ENCODE assay signal across 9 cellular contexts in genomic region chr19:14530505-14530904, GRCh38. TPM values are rescaled to one million over a fixed set of nuclear protein-coding genes. Genes with fewer than 3 reads are reported as not detected.
DNase-seq lines count a peak whose midpoint lies in the region; ATAC-seq and TF ChIP-seq lines count a peak whose summit lies in the region.
"Had no signal": no experiment of that assay in that cellular context is flagged by ENCODE, and none has a peak within 500 bp of the region (broad histone marks: within the 10 kb centered on the region; RNA-seq: fewer than 3 reads in every experiment).

No MANE protein-coding gene starts in this region.

- peaks cover 5% of the 10 kb centered on the region for H3K79me1 ChIP-seq in H9 (ENCODE audit: insufficient read depth, low read depth, low read length, poor library complexity, severe bottlenecking)

- H2BK12ac ChIP-seq in H9 (ENCODE audit: insufficient read length, low read depth, low read length): no peak overlapping the region

- H3K14ac ChIP-seq in H9 (ENCODE audit: insufficient read depth, low read length): no peak overlapping the region

- no peaks in the 10 kb centered on the region for H4K20me1 ChIP-seq in H9 (ENCODE audit: control insufficient read depth, insufficient read depth, insufficient read length)

- H3K23ac ChIP-seq in H9 (ENCODE audit: insufficient read length, low read depth, low read length): no peak overlapping the region

- H3K4me2 ChIP-seq in H9 (ENCODE audit: insufficient read depth, insufficient read length, low read length): peak overlapping the region; percentile 99

- H2BK15ac ChIP-seq in H9 (ENCODE audit: low read depth, low read length): no peak overlapping the region

- no peak overlapping the region for H2AK5ac ChIP-seq in H9 (ENCODE audit: insufficient read length, low read length)

- no peak overlapping the region for H2BK120ac ChIP-seq in H9 (ENCODE audit: low read depth, low read length, poor library complexity, severe bottlenecking)

- intact Hi-C loops in esophagus muscularis mucosa (cut with DNase I): no loop called here

- no peak overlapping the region for H2AFZ ChIP-seq in H9 (ENCODE audit: low read length)

- no peak for ATAC-seq in RWPE2 (ENCODE audit: low read depth)
- ATAC-seq in GM21529 (IDR thresholded peaks at IDR 0.05; ENCODE audit: unreplicated experiment): no peak
- no peak for ATAC-seq in HG03520 (IDR thresholded peaks at IDR 0.05; ENCODE audit: unreplicated experiment)

- peaks cover 3% of the 10 kb centered on the region for H3K23me2 ChIP-seq in H9 (ENCODE audit: insufficient read length, low read depth, low read length, poor library complexity, severe bottlenecking)

- no CpG with 5 or more reads among the region's 3 CpGs for WGBS in H9 (ENCODE audit: extremely low coverage, insufficient read length, low lambda C conversion rate)
- 73% methylated on average over 3 of the region's 3 CpGs for WGBS in esophagus muscularis mucosa

- no peak overlapping the region for H3K18ac ChIP-seq in H9 (ENCODE audit: insufficient read length, low read depth, low read length)

- no peaks in the 10 kb centered on the region for H3K27me3 ChIP-seq in H9 (ENCODE audit: insufficient read depth, low read length)
- no peaks in the 10 kb centered on the region for H3K27me3 ChIP-seq in RWPE2 (ENCODE audit: insufficient read depth, poor library complexity, severe bottlenecking)
- no peaks in the 10 kb centered on the region for H3K27me3 ChIP-seq in esophagus muscularis mucosa

- H3T11ph ChIP-seq in H9 (ENCODE audit: low read length): no peak overlapping the region

- H3K36me3 ChIP-seq in RWPE2 (ENCODE audit: low read depth) (peaks cover 17% of the 10 kb centered on the region), esophagus muscularis mucosa (peaks cover 0 to 5% (median 3%) of the 10 kb centered on the region in 4 donors)

- TF ChIP-seq EP300 in esophagus muscularis mucosa (IDR thresholded peaks at IDR 0.05): no peak

- peaks cover 0 to 13% (median 8%) of the 10 kb centered on the region in 3 experiments; a peak in 4 of 7 replicates for H3K36me3 Mint-ChIP-seq in H9 (ENCODE audit: insufficient read depth in 1 of 3, low read depth in 3 of 3)

- H3K9ac ChIP-seq in H9 (ENCODE audit: extremely low read depth, insufficient read length, low read length): no peak overlapping the region

- no peak overlapping the region for H4K91ac ChIP-seq in H9 (ENCODE audit: insufficient read length, low read depth, low read length)

- H3K4me1 ChIP-seq in H9 (ENCODE audit: insufficient read depth, low read length) (no peaks in the 10 kb centered on the region), RWPE2 (ENCODE audit: insufficient read depth, poor library complexity, severe bottlenecking) (peaks cover 28% of the 10 kb centered on the region), esophagus muscularis mucosa (peaks cover 23 to 28% (median 25%) of the 10 kb centered on the region in 4 donors)

- H2BK5ac ChIP-seq in H9 (ENCODE audit: insufficient read length, low read length): no peak overlapping the region

- H3K4me3 Mint-ChIP-seq in H9: peak overlapping the region; percentile 94 to 97

- H3K9me3 ChIP-seq in H9 (ENCODE audit: control insufficient read depth, low read depth, low read length) (no peaks in the 10 kb centered on the region), RWPE2 (ENCODE audit: severe bottlenecking) (no peaks in the 10 kb centered on the region), esophagus muscularis mucosa (no peaks in the 10 kb centered on the region)

- H3K4ac ChIP-seq in H9 (ENCODE audit: low read depth, low read length): no peak overlapping the region

- peaks cover 12 to 17% of the 10 kb centered on the region in 2 experiments for H3K4me1 Mint-ChIP-seq in H9

- no peaks in the 10 kb centered on the region for H3K27me3 Mint-ChIP-seq in H9 (ENCODE audit: low read depth)

- H3K27ac Mint-ChIP-seq in H9: peak overlapping the region in 1 of 3 experiments; percentile 23; a peak in 1 of 7 replicates

- no peak overlapping the region for H3K56ac ChIP-seq in H9 (ENCODE audit: insufficient read length, low read depth, low read length)

- H3K27ac ChIP-seq in H9 (ENCODE audit: insufficient read length, low read depth, low read length) (no peak overlapping the region), RWPE2 (ENCODE audit: poor library complexity, severe bottlenecking) (peak overlapping the region; percentile 98), esophagus muscularis mucosa (replicated peaks in 1 of 4) (peak overlapping the region in 3 of 4 donors; percentile 88 to 93 (median 93))

- no peak for TF ChIP-seq POLR2A in esophagus muscularis mucosa (IDR thresholded peaks at IDR 0.05; ENCODE audit: low read depth)

- DNase-seq in H9 (no peak), RWPE2 (ENCODE audit: low spot score) (no peak), esophagus muscularis mucosa (ENCODE audit: extremely low spot score) (no peak), skeletal muscle cell (ENCODE audit: low read depth) (no peak), DMS53 (lab: John Stamatoyannopoulos, UW) (no peak), GM10266 (ENCODE audit: extremely low spot score) (no peak)

- peaks cover 6% of the 10 kb centered on the region; the same call in 1 of the 2 replicates for H3K79me2 ChIP-seq in H9 (ENCODE audit: insufficient read depth, low read length)

- no peak overlapping the region for H4K5ac ChIP-seq in H9 (ENCODE audit: insufficient read length, low read depth, low read length)

- no peaks in the 10 kb centered on the region for H3K9me3 Mint-ChIP-seq in H9

- no peak overlapping the region for H4K8ac ChIP-seq in H9 (replicated peaks; ENCODE audit: insufficient read length, low read depth, low read length)

- H2BK20ac ChIP-seq in H9 (ENCODE audit: low read depth, low read length, poor library complexity, severe bottlenecking): no peak overlapping the region

- H3K4me3 ChIP-seq in RWPE2 (ENCODE audit: severe bottlenecking) (peak overlapping the region; percentile 60), esophagus muscularis mucosa (peak overlapping the region in 3 of 4 donors; percentile 59 to 73 (median 60)), skeletal muscle cell (ENCODE audit: low read depth, low read length) (peak overlapping the region; percentile 98)

- TF ChIP-seq CTCF in H9 (conservative IDR thresholded peaks at IDR 0.05) (no peak), RWPE2 (IDR thresholded peaks at IDR 0.05; ENCODE audit: poor library complexity, severe bottlenecking) (no peak), esophagus muscularis mucosa (IDR thresholded peaks at IDR 0.05) (no peak), GM10266 (IDR thresholded peaks at IDR 0.05; ENCODE audit: control insufficient read depth, insufficient read depth, low read depth, missing control alignments) (no peak)

RNA-seq across cellular contexts. Expression of gene TECR, which starts 1.1 kb away (rescaled TPM):
- 162 and 164 TPM in 2 replicates for total RNA-seq in H9 (2021)
- 10 to 100 TPM; 18.7 to 32.7 (median 25.7) TPM for total RNA-seq in esophagus muscularis mucosa

RNA-seq across cellular contexts. Expression of gene DNAJB1, which starts 12.3 kb away (rescaled TPM):
- total RNA-seq in H9 (2021) (77.7 and 87.0 TPM in 2 replicates), esophagus muscularis mucosa (100 to 1,000 TPM in 1 of 4 donors, 10 to 100 TPM in 3; 50.3 to 102 (median 86.3) TPM)

RNA-seq across cellular contexts. Expression of gene GIPC1, which starts 34.6 kb away (rescaled TPM):
- total RNA-seq in H9 (2021) (70.6 and 75.0 TPM in 2 replicates), esophagus muscularis mucosa (100 to 1,000 TPM in 3 of 4 donors, 10 to 100 TPM in 1; 88.5 to 138 (median 108) TPM)

RNA-seq across cellular contexts. Expression of gene NDUFB7, which starts 41.4 kb away (rescaled TPM):
- total RNA-seq in H9 (2021) (155 and 161 TPM in 2 replicates), esophagus muscularis mucosa (100 to 1,000 TPM; 297 to 522 (median 319) TPM)

RNA-seq across cellular contexts. Expression of gene CLEC17A, which starts 52.4 kb away (rescaled TPM):
- total RNA-seq in H9 (2021) (not detected in 2 replicates), esophagus muscularis mucosa (not detected)
- total RNA-seq: NCI-H460 had no signal
